Comparison of ENCODE assay signal across 11 cellular contexts in genomic region chr9:5500441-5501235, GRCh38. TPM values are rescaled to one million over a fixed set of nuclear protein-coding genes. Genes with fewer than 3 reads are reported as not detected.
DNase-seq lines count a peak whose midpoint lies in the region; ATAC-seq and TF ChIP-seq lines count a peak whose summit lies in the region.
"Had no signal": no experiment of that assay in that cellular context is flagged by ENCODE, and none has a peak within 500 bp of the region (broad histone marks: within the 10 kb centered on the region; RNA-seq: fewer than 3 reads in every experiment).

No MANE protein-coding gene starts in this region.

- H3K4me1 Mint-ChIP-seq in dendritic cell treated with granulocyte-macrophage colony-stimulating factor and Interleukin-4, amounts not matched to agents 40 ng/mL and 50 ng/mL, for 4 days (ENCODE audit: low read depth): peaks cover 76% of the 10 kb centered on the region
- peaks cover 2% of the 10 kb centered on the region for H3K4me1 Mint-ChIP-seq in mesothelial cell of epicardium
- H3K4me1 Mint-ChIP-seq: stimulated activated memory B cell treated with anti-CD40 and anti-IgM and Interleukin-4, amounts not matched to agents 10 μg/mL and 1 μg/mL and 100 μg/mL, for 72 hours had no signal

- no peaks in the 10 kb centered on the region for H3K36me3 ChIP-seq in lung (ENCODE audit: control insufficient read depth in 2 of 2, insufficient read depth in 2 of 2, low read length in 2 of 2)

- WGBS in lung, 2 donors: 36 to 41% methylated on average over 18 of the region's 18 CpGs

- no peak overlapping the region for H3K4me3 Mint-ChIP-seq in dendritic cell treated with granulocyte-macrophage colony-stimulating factor and Interleukin-4, amounts not matched to agents 40 ng/mL and 50 ng/mL, for 4 days
- H3K4me3 Mint-ChIP-seq in mesothelial cell of epicardium: no peak overlapping the region
- H3K4me3 Mint-ChIP-seq: activated naive CD8-positive, alpha-beta T cell treated with anti-CD3 and anti-CD28 coated beads, Interleukin-2, amount 10 ng/mL, durations not matched to agents 7 days and 5 days; stimulated activated memory B cell treated with anti-CD40 and anti-IgM and Interleukin-4, amounts not matched to agents 10 μg/mL and 1 μg/mL and 100 μg/mL, for 72 hours had no signal

- H3K36me3 Mint-ChIP-seq in dendritic cell treated with granulocyte-macrophage colony-stimulating factor and Interleukin-4, amounts not matched to agents 40 ng/mL and 50 ng/mL, for 4 days (ENCODE audit: low read depth): no peaks in the 10 kb centered on the region
- no peaks in the 10 kb centered on the region for H3K36me3 Mint-ChIP-seq in mesothelial cell of epicardium

- intact Hi-C loops in dendritic cell treated with granulocyte-macrophage colony-stimulating factor and Interleukin-4, amounts not matched to agents 40 ng/mL and 50 ng/mL, for 4 days (cut with micrococcal nuclease): no loop called here

- H3K4me3 ChIP-seq in AG10803 (ENCODE audit: low read length) (no peak overlapping the region), lung (no peak overlapping the region)

- H3K27ac ChIP-seq in lung (ENCODE audit: low read depth in 1 of 2, low read length in 1 of 2): peak overlapping the region; percentile 74 to 80

- H3K9me3 Mint-ChIP-seq in dendritic cell treated with granulocyte-macrophage colony-stimulating factor and Interleukin-4, amounts not matched to agents 40 ng/mL and 50 ng/mL, for 4 days: no peaks in the 10 kb centered on the region
- H3K9me3 Mint-ChIP-seq in mesothelial cell of epicardium: peaks cover 25% of the 10 kb centered on the region

- H3K27me3 ChIP-seq in lung (ENCODE audit: control insufficient read depth, insufficient read depth): no peaks in the 10 kb centered on the region

- DNase-seq in AG10803 (ENCODE audit: low read depth) (peak; percentile 32), NCI-H1092 treated with DMSO at 0.1 percent for 48 hours (lab: John Stamatoyannopoulos, UW) (peak; percentile 33), lung (ENCODE audit: low spot score) (no peak), mesothelial cell of epicardium (ENCODE audit: low spot score in 2 of 2, unreplicated experiment in 2 of 2) (no peak), cerebellum (ENCODE audit: low spot score) (no peak)
- DNase-seq: activated naive CD8-positive, alpha-beta T cell treated with anti-CD3 and anti-CD28 coated beads, Interleukin-2, amount 10 ng/mL, durations not matched to agents 7 days and 5 days had no signal

- no peak for TF ChIP-seq CTCF in AG10803 (conservative IDR thresholded peaks at IDR 0.05; ENCODE audit: low read length)
- TF ChIP-seq CTCF in lung (IDR thresholded peaks at IDR 0.05; ENCODE audit: control extremely low read depth, extremely low read depth): no peak
- no peak for TF ChIP-seq CTCF in mesothelial cell of epicardium (IDR thresholded peaks at IDR 0.05; ENCODE audit: unreplicated experiment)

- H3K4me1 ChIP-seq in lung (ENCODE audit: control insufficient read depth in 2 of 2, insufficient read depth in 2 of 2, low read length in 2 of 2): peaks cover 9 to 16% of the 10 kb centered on the region in 2 donors

- H3K27me3 Mint-ChIP-seq in dendritic cell treated with granulocyte-macrophage colony-stimulating factor and Interleukin-4, amounts not matched to agents 40 ng/mL and 50 ng/mL, for 4 days: peaks cover 1% of the 10 kb centered on the region
- H3K27me3 Mint-ChIP-seq in mesothelial cell of epicardium (ENCODE audit: low read depth): no peaks in the 10 kb centered on the region
- H3K27me3 Mint-ChIP-seq: stimulated activated memory B cell treated with anti-CD40 and anti-IgM and Interleukin-4, amounts not matched to agents 10 μg/mL and 1 μg/mL and 100 μg/mL, for 72 hours had no signal

- H3K9me3 ChIP-seq in lung (ENCODE audit: control insufficient read depth in 2 of 2, insufficient read depth in 1 of 2, low read length in 1 of 2): no peaks in the 10 kb centered on the region

- ATAC-seq in lung (ENCODE audit: insufficient read depth, low FRiP score) (no peak), GM18868 (IDR thresholded peaks at IDR 0.05; ENCODE audit: unreplicated experiment) (no peak), GM21576 (IDR thresholded peaks at IDR 0.05; ENCODE audit: unreplicated experiment) (no peak)
- ATAC-seq: Panc1; stimulated activated memory B cell treated with anti-CD40 and anti-IgM and Interleukin-4, amounts not matched to agents 10 μg/mL and 1 μg/mL and 100 μg/mL, for 72 hours had no signal

- peak overlapping the region; percentile 76 for H3K27ac Mint-ChIP-seq in dendritic cell treated with granulocyte-macrophage colony-stimulating factor and Interleukin-4, amounts not matched to agents 40 ng/mL and 50 ng/mL, for 4 days
- H3K27ac Mint-ChIP-seq in mesothelial cell of epicardium: no peak overlapping the region
- H3K27ac Mint-ChIP-seq: activated naive CD8-positive, alpha-beta T cell treated with anti-CD3 and anti-CD28 coated beads, Interleukin-2, amount 10 ng/mL, durations not matched to agents 7 days and 5 days; stimulated activated memory B cell treated with anti-CD40 and anti-IgM and Interleukin-4, amounts not matched to agents 10 μg/mL and 1 μg/mL and 100 μg/mL, for 72 hours had no signal

RNA-seq across cellular contexts. Expression of gene PDCD1LG2, which starts 9.7 kb away (rescaled TPM):
- total RNA-seq in lung (1 to 10 TPM; 1.8 to 6.7 TPM), mesothelial cell of epicardium (not detected in 3 replicates), cerebellum (0.09 TPM)
- polyA plus RNA-seq in lung: 1 to 10 TPM in 1 of 2 donors, under 1 TPM in 1; 0.87 to 4.3 TPM

RNA-seq across cellular contexts. Expression of gene CD274, which starts 50.3 kb away (rescaled TPM):
- total RNA-seq in lung (10 to 100 TPM in 1 of 2 donors, 1 to 10 TPM in 1; 5.9 to 13.2 TPM), mesothelial cell of epicardium (0.20 to 0.38 TPM (median 0.29 TPM) in 3 replicates), cerebellum (0.54 TPM)
- 10 to 100 TPM in 1 of 2 donors, 1 to 10 TPM in 1; 4.1 to 30.7 TPM for polyA plus RNA-seq in lung

Comparison
In these comparisons a context has a peak if more than half of its experiments do, and no peak if none do; other contexts are left out.
1. DNase-seq: peak in AG10803 (single experiment) and NCI-H1092 treated with DMSO at 0.1 percent for 48 hours (single experiment); none in lung (single experiment), mesothelial cell of epicardium (0 of 2) and cerebellum (single experiment).